In genomic region chr14:65252471-65253255, GRCh38 we compare ENCODE assay signal across 1 cellular context.
TF ChIP-seq lines count a peak whose summit lies in the region.

No MANE protein-coding gene starts in this region.

TF ChIP-seq in A549, 52 proteins besides CTCF, POLR2A, EP300 and RAD21 (continued from another document):
- TF ChIP-seq REST (IDR thresholded peaks at IDR 0.05), result no peak
